ENCODE assay signal across 11 cellular contexts in the genomic region with DNA sequence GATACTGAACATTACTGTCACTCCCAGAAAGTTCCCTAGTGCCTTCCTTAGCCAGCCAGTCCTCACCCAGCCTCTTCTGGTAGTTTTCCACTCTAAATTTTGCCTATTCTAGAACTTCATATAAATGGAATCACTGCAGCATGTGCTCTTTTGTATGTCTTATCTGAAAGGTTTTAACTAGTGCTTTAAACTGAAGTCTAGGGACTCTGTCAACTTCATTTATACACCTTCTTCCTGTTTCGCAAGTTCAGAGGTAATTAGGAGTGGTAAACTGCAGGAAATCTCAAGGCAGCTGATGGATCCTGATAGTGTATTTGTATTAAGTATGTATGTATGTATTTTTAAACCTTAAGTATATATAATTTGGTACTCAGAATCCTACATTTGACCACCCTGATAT.
DNase-seq lines count a peak whose midpoint lies in the region; ATAC-seq, FAIRE-seq and TF ChIP-seq lines count a peak whose summit lies in the region.
"Had no signal": no experiment of that assay in that cellular context is flagged by ENCODE, and none has a peak within 500 bp of the region (broad histone marks: within the 10 kb centered on the region; RNA-seq: fewer than 3 reads in every experiment).

No MANE protein-coding gene starts in this region.

- H3K79me2 ChIP-seq in HepG2 (ENCODE audit: insufficient read depth, low read length) = no peaks in the 10 kb centered on the region

- no peak overlapping the region for H3K4me2 ChIP-seq in HepG2 (ENCODE audit: low read depth, low read length)

- no peaks in the 10 kb centered on the region for H3K27me3 ChIP-seq in liver (ENCODE audit: control insufficient read depth in 4 of 4, insufficient read depth in 4 of 4, low read length in 3 of 4)
- no peaks in the 10 kb centered on the region for H3K27me3 ChIP-seq in HepG2 (ENCODE audit: control insufficient read depth in 1 of 2, insufficient read depth in 2 of 2, low read length in 2 of 2)
- no peaks in the 10 kb centered on the region for H3K27me3 ChIP-seq in neutrophil

- TF ChIP-seq POLR2A in HepG2 (IDR thresholded peaks at IDR 0.05; ENCODE audit: insufficient read depth in 1 of 2, low read depth in 2 of 2, low read length in 2 of 2) = no peak

- H3K9me3 ChIP-seq in liver (ENCODE audit: control insufficient read depth in 4 of 4, low read length in 3 of 4) (no peaks in the 10 kb centered on the region), HepG2 (ENCODE audit: low read length) (no peaks in the 10 kb centered on the region), neutrophil (no peaks in the 10 kb centered on the region)

- peak overlapping the region; percentile 89 for H3K27ac Mint-ChIP-seq in endothelial cell (ENCODE audit: unreplicated experiment)
- H3K27ac Mint-ChIP-seq in activated T-cell treated with anti-CD3 and anti-CD28 coated beads, Interleukin-2, amount 50 U/mL, for 72 hours = no peak overlapping the region
- H3K27ac Mint-ChIP-seq: activated naive CD8-positive, alpha-beta T cell treated with anti-CD3 and anti-CD28 coated beads, Interleukin-2, amount 50 U/mL, for 24 hours had no signal

- no peak overlapping the region for H2AFZ ChIP-seq in HepG2 (ENCODE audit: low read length)

- no peak for TF ChIP-seq EP300 in HepG2 (IDR thresholded peaks at IDR 0.05; ENCODE audit: low read depth in 2 of 2, low read length in 2 of 2)
- no peak for TF ChIP-seq EP300 in HepG2 (CRISPR knock-in tag; IDR thresholded peaks at IDR 0.05; ENCODE audit: borderline replicate concordance)

- ATAC-seq in HepG2 = no peak
- no peak for ATAC-seq in activated T-cell treated with anti-CD3 and anti-CD28 coated beads, Interleukin-2, amount 50 U/mL, for 72 hours (replicated peaks in 1 of 2)
- ATAC-seq: activated naive CD8-positive, alpha-beta T cell treated with anti-CD3 and anti-CD28 coated beads, Interleukin-2, amount 50 U/mL, for 24 hours had no signal

- DNase-seq in HepG2 (ENCODE audit: low spot score) (no peak), endothelial cell (ENCODE audit: low spot score) (no peak), NK-92 (lab: John Stamatoyannopoulos, UW; ENCODE audit: unreplicated experiment) (no peak), NCI-H226 (no peak), DMS114 treated with DMSO at 0.1 percent for 48 hours (lab: John Stamatoyannopoulos, UW; ENCODE audit: unreplicated experiment) (no peak)
- no peak for DNase-seq in activated T-cell treated with anti-CD3 and anti-CD28 coated beads, Interleukin-2, amount 50 U/mL, for 72 hours
- DNase-seq: activated naive CD8-positive, alpha-beta T cell treated with anti-CD3 and anti-CD28 coated beads, Interleukin-2, amount 50 U/mL, for 24 hours; NCI-H748 treated with DMSO at 0.1 percent for 48 hours had no signal

- H3K36me3 ChIP-seq in liver (ENCODE audit: control insufficient read depth in 4 of 4, insufficient read depth in 3 of 4, low read depth in 1 of 4, low read length in 3 of 4) (peaks cover 0 to 2% (median 0%) of the 10 kb centered on the region in 4 donors), HepG2 (replicated peaks in 1 of 2; ENCODE audit: control insufficient read depth in 1 of 2, insufficient read depth in 2 of 2, low read length in 2 of 2) (peaks cover 2 to 12% of the 10 kb centered on the region in 2 experiments), neutrophil (peaks cover 5% of the 10 kb centered on the region)

- 75% methylated on average over 1 of the region's 1 CpG for WGBS in liver
- 96% methylated on average over 1 of the region's 1 CpG for WGBS in HepG2 (ENCODE audit: low lambda C conversion rate)

- no peak for TF ChIP-seq CTCF in liver (IDR thresholded peaks at IDR 0.05; ENCODE audit: low read depth, low read length, missing input control)
- no peak for TF ChIP-seq CTCF in HepG2 (CRISPR knock-in tag; IDR thresholded peaks at IDR 0.05)
- no peak for TF ChIP-seq CTCF in endothelial cell (IDR thresholded peaks at IDR 0.05; ENCODE audit: unreplicated experiment)
- TF ChIP-seq CTCF in neutrophil (IDR thresholded peaks at IDR 0.05) = no peak

- intact Hi-C loops in HepG2 (cut with micrococcal nuclease; ENCODE audit: unreplicated experiment) = no loop called here

- H3K4me3 Mint-ChIP-seq in endothelial cell (ENCODE audit: unreplicated experiment) = peak overlapping the region; percentile 10
- H3K4me3 Mint-ChIP-seq in activated T-cell treated with anti-CD3 and anti-CD28 coated beads, Interleukin-2, amount 50 U/mL, for 72 hours = no peak overlapping the region
- H3K4me3 Mint-ChIP-seq: activated naive CD8-positive, alpha-beta T cell treated with anti-CD3 and anti-CD28 coated beads, Interleukin-2, amount 50 U/mL, for 24 hours had no signal

- TF ChIP-seq RAD21 in liver (IDR thresholded peaks at IDR 0.05) (no peak), HepG2 (CRISPR knock-in tag; IDR thresholded peaks at IDR 0.05) (no peak)

- POLR2A ChIA-PET in HepG2 (lab: Yijun Ruan, JAX) = no interaction called here

- CTCF ChIA-PET in HepG2 (lab: Yijun Ruan, JAX; ENCODE audit: low intra/inter-chr PET ratio, low total read pairs) = no interaction called here

- no peaks in the 10 kb centered on the region for H3K27me3 Mint-ChIP-seq in endothelial cell (ENCODE audit: unreplicated experiment)
- no peaks in the 10 kb centered on the region for H3K27me3 Mint-ChIP-seq in activated T-cell treated with anti-CD3 and anti-CD28 coated beads, Interleukin-2, amount 50 U/mL, for 72 hours (ENCODE audit: low read depth)
- H3K27me3 Mint-ChIP-seq: activated naive CD8-positive, alpha-beta T cell treated with anti-CD3 and anti-CD28 coated beads, Interleukin-2, amount 50 U/mL, for 24 hours had no signal

- no peak for FAIRE-seq in HepG2 (lab: Jason Lieb, UNC)
- FAIRE-seq: GM12891 had no signal

- no TSS peak for BruUV-seq in HepG2 (replicated peaks; lab: Mats Ljungman, UMichigan)

- peaks cover 0 to 16% (median 13%) of the 10 kb centered on the region in 4 donors for H3K4me1 ChIP-seq in liver (ENCODE audit: control insufficient read depth in 4 of 4, insufficient read depth in 4 of 4, low read length in 3 of 4)
- H3K4me1 ChIP-seq in HepG2 (ENCODE audit: insufficient read depth, low read length) = peaks cover 9% of the 10 kb centered on the region
- peaks cover 70 to 84% of the 10 kb centered on the region in 2 experiments for H3K4me1 ChIP-seq in neutrophil (ENCODE audit: control insufficient read depth in 1 of 2, insufficient read depth in 1 of 2, low read depth in 1 of 2, low read length in 1 of 2)

- peaks cover under 1% of the 10 kb centered on the region for H3K36me3 Mint-ChIP-seq in endothelial cell (ENCODE audit: low read depth, unreplicated experiment)
- H3K36me3 Mint-ChIP-seq in activated T-cell treated with anti-CD3 and anti-CD28 coated beads, Interleukin-2, amount 50 U/mL, for 72 hours (ENCODE audit: insufficient read depth in 2 of 2) = no peaks in the 10 kb centered on the region

- H3K4me3 ChIP-seq in liver (ENCODE audit: low read depth in 1 of 3, low read length in 3 of 3) = no peak overlapping the region
- no peak overlapping the region for H3K4me3 ChIP-seq in HepG2 (replicated peaks in 1 of 3; ENCODE audit: insufficient read depth in 1 of 3, low read depth in 2 of 3, low read length in 3 of 3)
- no peak overlapping the region for H3K4me3 ChIP-seq in neutrophil (ENCODE audit: low read depth in 1 of 2, low read length in 1 of 2)

- peak overlapping the region; percentile 26 to 35 for H3K27ac ChIP-seq in liver (ENCODE audit: low read depth in 1 of 2, low read length in 2 of 2)
- H3K27ac ChIP-seq in HepG2 (ENCODE audit: extremely low read length, insufficient read depth, low read length) = no peak overlapping the region
- H3K27ac ChIP-seq in neutrophil = peak overlapping the region; percentile 72

- in situ Hi-C loops in HepG2 (cut with HindIII; ENCODE audit: extremely low pct_ligation_motif_present, low pct_unique_long_range_greater_than_20kb) = no loop called here

- no peaks in the 10 kb centered on the region for H3K9me3 Mint-ChIP-seq in endothelial cell (ENCODE audit: unreplicated experiment)
- H3K9me3 Mint-ChIP-seq in activated T-cell treated with anti-CD3 and anti-CD28 coated beads, Interleukin-2, amount 50 U/mL, for 72 hours = no peaks in the 10 kb centered on the region
- H3K9me3 Mint-ChIP-seq: activated naive CD8-positive, alpha-beta T cell treated with anti-CD3 and anti-CD28 coated beads, Interleukin-2, amount 50 U/mL, for 24 hours had no signal

- no peaks in the 10 kb centered on the region for H4K20me1 ChIP-seq in HepG2 (ENCODE audit: insufficient read depth, low read length)

- H3K9ac ChIP-seq in liver (ENCODE audit: low read depth in 1 of 2, low read length in 2 of 2) (no peak overlapping the region), HepG2 (ENCODE audit: insufficient read depth, low read depth, low read length) (no peak overlapping the region)

- peaks cover 55% of the 10 kb centered on the region for H3K4me1 Mint-ChIP-seq in endothelial cell (ENCODE audit: unreplicated experiment)
- peaks cover 13% of the 10 kb centered on the region for H3K4me1 Mint-ChIP-seq in activated T-cell treated with anti-CD3 and anti-CD28 coated beads, Interleukin-2, amount 50 U/mL, for 72 hours (ENCODE audit: low read depth)

TF ChIP-seq in liver, 16 proteins besides CTCF, POLR2A, EP300 and RAD21:
- TF ChIP-seq GABPA (IDR thresholded peaks at IDR 0.05 in 1 of 2, conservative IDR thresholded peaks at IDR 0.05 in 1 of 2) = no peak

TF ChIP-seq in HepG2, 621 proteins besides CTCF, POLR2A, EP300 and RAD21 (continues in another document):
- no peak for TF ChIP-seq ZNF768 (CRISPR knock-in tag; IDR thresholded peaks at IDR 0.05)
- no peak for TF ChIP-seq ZBTB33 (CRISPR knock-in tag; IDR thresholded peaks at IDR 0.05)
